Comparison of ENCODE assay signal across 25 cellular contexts in genomic region chr4:89599026-89599425, GRCh38.
"Had no signal": no experiment of that assay in that cellular context is flagged by ENCODE, and none has a peak within 500 bp of the region (broad histone marks: within the 10 kb centered on the region; RNA-seq: fewer than 3 reads in every experiment).

No MANE protein-coding gene starts in this region.

- H3K79me2 ChIP-seq: parathyroid adenoma had no signal

- H2AFZ ChIP-seq: neural progenitor cell, parathyroid adenoma had no signal

- H3K4me2 ChIP-seq: neural progenitor cell, smooth muscle cell had no signal

- DNase-seq: immature natural killer cell; kidney; left colon; left lung; lower lobe of right lung; naive B cell; natural killer cell; nephron progenitor cell; occipital lobe; right lobe of liver; stimulated activated CD4-positive, alpha-beta T cell treated with anti-CD3 and anti-CD28 coated beads, Interleukin-1b, Interleukin-23, amount 100 ng/mL, for 48 hours; stimulated activated CD4-positive, alpha-beta T cell treated with anti-CD3 and anti-CD28 coated beads, Interleukin-2, amount 100 ng/mL, for 48 hours; stimulated activated CD4-positive, alpha-beta T cell treated with anti-CD3 and anti-CD28 coated beads, Interleukin-4, amount 100 ng/mL, for 4 hours; stimulated activated CD8-positive, alpha-beta memory T cell treated with anti-CD3 and anti-CD28 coated beads, Interleukin-4, amount 100 ng/mL, for 48 hours; stimulated activated naive CD4-positive, alpha-beta T cell treated with Interleukin-2 at 50 U/mL for 16 hours; stimulated activated naive CD8-positive, alpha-beta T cell treated with anti-CD3 and anti-CD28 coated beads, Interleukin-15, amount 100 ng/mL, for 72 hours; substantia nigra; uterus had no signal

- H3K4me3 ChIP-seq: left lung, lower lobe of right lung, neural progenitor cell, right atrium auricular region, right lobe of liver, smooth muscle cell, tibial nerve, uterus had no signal

- H3K27ac ChIP-seq: left lung, lower lobe of right lung, neural progenitor cell, neutrophil, parathyroid adenoma, right atrium auricular region, right lobe of liver, tibial nerve, uterus had no signal

- H3K9ac ChIP-seq: neural progenitor cell, parathyroid adenoma had no signal

- H3K4me1 ChIP-seq: left lung, lower lobe of right lung, neural progenitor cell, parathyroid adenoma, right atrium auricular region, right lobe of liver, tibial nerve, uterus had no signal

- ATAC-seq: left colon; left lung; lower lobe of right lung; natural killer cell; right lobe of liver; stimulated activated memory B cell treated with anti-CD40 and anti-IgM and Interleukin-4, amounts not matched to agents 10 μg/mL and 1 μg/mL and 100 μg/mL, for 72 hours; stimulated activated naive CD8-positive, alpha-beta T cell treated with anti-CD3 and anti-CD28 coated beads, Interleukin-15, amount 100 ng/mL, for 72 hours had no signal

- H3K9me3 ChIP-seq: left lung, lower lobe of right lung, neutrophil, right atrium auricular region, right lobe of liver, tibial nerve, uterus had no signal

- H3K27me3 ChIP-seq: left lung, neutrophil, right atrium auricular region, right lobe of liver, tibial nerve, uterus had no signal

- H3K36me3 ChIP-seq: left lung, lower lobe of right lung, neural progenitor cell, neutrophil, right atrium auricular region, right lobe of liver, tibial nerve, uterus had no signal
